1 cellular context compared by ENCODE assay signal in genomic region chr4:169201144-169202124, GRCh38.
TF ChIP-seq lines count a peak whose summit lies in the region.

No MANE protein-coding gene starts in this region.

TF ChIP-seq in IMR-90, 13 proteins besides CTCF, POLR2A, EP300 and RAD21 (continued from another document):
- no peak for TF ChIP-seq USF2 (IDR thresholded peaks at IDR 0.05; ENCODE audit: low read depth, low read length)
- no peak for TF ChIP-seq FOS (IDR thresholded peaks at IDR 0.05; ENCODE audit: low read depth, low read length)
- TF ChIP-seq NFE2L2 (IDR thresholded peaks at IDR 0.05; ENCODE audit: low read depth, low read length): no peak
